ENCODE assay signal across 16 cellular contexts in genomic region chr10:99280472-99280871, GRCh38. TPM values are rescaled to one million over a fixed set of nuclear protein-coding genes. Genes with fewer than 3 reads are reported as not detected.
A peak's percentile ranks its signal among the peaks of the same experiment; 100 is the strongest.
DNase-seq lines count a peak whose midpoint lies in the region; ATAC-seq and TF ChIP-seq lines count a peak whose summit lies in the region.
"Had no signal": no experiment of that assay in that cellular context is flagged by ENCODE, and none has a peak within 500 bp of the region (broad histone marks: within the 10 kb centered on the region; RNA-seq: fewer than 3 reads in every experiment).

No MANE protein-coding gene starts in this region.

- peak overlapping the region; percentile 71 for H2AFZ ChIP-seq in OCI-LY3 (ENCODE audit: low read depth, low read length)

- H3K4me2 ChIP-seq in OCI-LY3 (ENCODE audit: low read length) = peak overlapping the region; percentile 73

- peak overlapping the region; percentile 60 for H3K27ac ChIP-seq in OCI-LY3 (ENCODE audit: low read length)
- H3K27ac ChIP-seq: brain microvascular endothelial cell had no signal

- no peaks in the 10 kb centered on the region for H4K20me1 ChIP-seq in OCI-LY3 (ENCODE audit: insufficient read depth, low read length)

- peak; percentile 94 for ATAC-seq in GM18502 (IDR thresholded peaks at IDR 0.05; ENCODE audit: poor library complexity, unreplicated experiment)
- ATAC-seq in GM21447 (IDR thresholded peaks at IDR 0.05; ENCODE audit: unreplicated experiment) = peak; percentile 74
- ATAC-seq in HG03039 (IDR thresholded peaks at IDR 0.05; ENCODE audit: unreplicated experiment) = peak; percentile 83
- ATAC-seq in activated T-cell treated with anti-CD3 and anti-CD28 coated beads, Interleukin-2, amount 50 U/mL, for 72 hours (replicated peaks in 1 of 2) = no peak
- ATAC-seq: stimulated activated naive B cell treated with anti-CD40 and anti-IgM and Interleukin-4, amounts not matched to agents 10 μg/mL and 1 μg/mL and 100 μg/mL, for 72 hours had no signal

- TF ChIP-seq CTCF in OCI-LY3 (IDR thresholded peaks at IDR 0.05; ENCODE audit: low read depth, low read length) (no peak), foreskin fibroblast (IDR thresholded peaks at IDR 0.05; ENCODE audit: low read depth, low read length) (no peak)

- peak overlapping the region; percentile 45 for H3K9ac ChIP-seq in OCI-LY3 (ENCODE audit: low read length)

- H3K4me3 Mint-ChIP-seq in activated T-cell treated with anti-CD3 and anti-CD28 coated beads, Interleukin-2, amount 50 U/mL, for 72 hours = no peak overlapping the region
- H3K4me3 Mint-ChIP-seq: stimulated activated naive B cell treated with anti-CD40 and anti-IgM and Interleukin-4, amounts not matched to agents 10 μg/mL and 1 μg/mL and 100 μg/mL, for 72 hours had no signal

- no peaks in the 10 kb centered on the region for H3K4me1 Mint-ChIP-seq in activated T-cell treated with anti-CD3 and anti-CD28 coated beads, Interleukin-2, amount 50 U/mL, for 72 hours (ENCODE audit: low read depth)
- H3K4me1 Mint-ChIP-seq: stimulated activated naive B cell treated with anti-CD40 and anti-IgM and Interleukin-4, amounts not matched to agents 10 μg/mL and 1 μg/mL and 100 μg/mL, for 72 hours had no signal

- peaks cover 3% of the 10 kb centered on the region; the same call in 1 of the 2 replicates for H3K27me3 ChIP-seq in OCI-LY3 (ENCODE audit: low read depth, low read length)
- H3K27me3 ChIP-seq: brain microvascular endothelial cell had no signal

- peaks cover 16% of the 10 kb centered on the region for H3K4me1 ChIP-seq in OCI-LY3 (ENCODE audit: low read length)

- peaks cover 3 to 4% of the 10 kb centered on the region in 2 donors for H3K9me3 Mint-ChIP-seq in activated T-cell treated with anti-CD3 and anti-CD28 coated beads, Interleukin-2, amount 50 U/mL, for 72 hours

- H3K36me3 ChIP-seq in OCI-LY3 (replicated peaks; ENCODE audit: low read depth, low read length) = no peaks in the 10 kb centered on the region
- H3K36me3 ChIP-seq: brain microvascular endothelial cell had no signal

- H3K79me2 ChIP-seq in OCI-LY3 (ENCODE audit: low read length) = no peaks in the 10 kb centered on the region

- no peak for DNase-seq in activated T-cell treated with anti-CD3 and anti-CD28 coated beads, Interleukin-2, amount 50 U/mL, for 72 hours
- no peak for DNase-seq in SHP77 treated with DMSO at 0.1 percent for 48 hours (lab: John Stamatoyannopoulos, UW)
- no peak for DNase-seq in foreskin fibroblast
- no peak for DNase-seq in NCI-H146 treated with DMSO at 0.1 percent for 48 hours (lab: John Stamatoyannopoulos, UW; ENCODE audit: unreplicated experiment)
- DNase-seq: activated CD4-positive, alpha-beta T cell treated with anti-CD3 and anti-CD28 coated beads for 4 hours; activated effector memory CD4-positive, alpha-beta T cell treated with Interleukin-2 at 50 U/mL for 16 hours; brain microvascular endothelial cell; DMS79; NCI-H187; stimulated activated CD4-positive, alpha-beta T cell treated with anti-CD3 and anti-CD28 coated beads, Interleukin-2, amount 100 ng/mL, for 24 hours; stimulated activated naive B cell treated with anti-CD40 and anti-IgM and Interleukin-4, amounts not matched to agents 10 μg/mL and 1 μg/mL and 100 μg/mL, for 72 hours had no signal

- H3K4me3 ChIP-seq in OCI-LY3 (ENCODE audit: low read length) = peak overlapping the region; percentile 35; the same call in 1 of the 2 replicates
- H3K4me3 ChIP-seq in foreskin fibroblast (ENCODE audit: low read depth in 1 of 2, low read length in 2 of 2) = no peak overlapping the region

- no peaks in the 10 kb centered on the region for H3K9me3 ChIP-seq in OCI-LY3 (ENCODE audit: insufficient read depth, low read length)

- no peaks in the 10 kb centered on the region for H3K27me3 Mint-ChIP-seq in activated T-cell treated with anti-CD3 and anti-CD28 coated beads, Interleukin-2, amount 50 U/mL, for 72 hours (ENCODE audit: low read depth)

- H3K27ac Mint-ChIP-seq in activated T-cell treated with anti-CD3 and anti-CD28 coated beads, Interleukin-2, amount 50 U/mL, for 72 hours = no peak overlapping the region
- H3K27ac Mint-ChIP-seq: stimulated activated naive B cell treated with anti-CD40 and anti-IgM and Interleukin-4, amounts not matched to agents 10 μg/mL and 1 μg/mL and 100 μg/mL, for 72 hours had no signal

- H3K36me3 Mint-ChIP-seq in activated T-cell treated with anti-CD3 and anti-CD28 coated beads, Interleukin-2, amount 50 U/mL, for 72 hours (ENCODE audit: insufficient read depth in 2 of 2) = peaks cover 0 to 4% of the 10 kb centered on the region in 2 donors

RNA-seq across cellular contexts. Expression of gene HPSE2, which starts 44.8 kb away (rescaled TPM):
- not detected for total RNA-seq in activated T-cell treated with anti-CD3 and anti-CD28 coated beads, Interleukin-2, amount 50 U/mL, for 72 hours
- total RNA-seq: epithelial cell of proximal tubule had no signal

RNA-seq across cellular contexts. Expression of gene CNNM1, which starts 48.7 kb away (rescaled TPM):
- total RNA-seq in activated T-cell treated with anti-CD3 and anti-CD28 coated beads, Interleukin-2, amount 50 U/mL, for 72 hours = under 1 TPM; 0.25 to 0.31 TPM

Comparison
In these comparisons a context has a peak if more than half of its experiments do, and no peak if none do; other contexts are left out.
1. ATAC-seq: peak in GM18502 (single experiment), GM21447 (single experiment) and HG03039 (single experiment); none in activated T-cell treated with anti-CD3 and anti-CD28 coated beads, Interleukin-2, amount 50 U/mL, for 72 hours (0 of 2).